In genomic region chr4:146371812-146372211, GRCh38 we compare ENCODE assay signal across 21 cellular contexts.
DNase-seq lines count a peak whose midpoint lies in the region; ATAC-seq and TF ChIP-seq lines count a peak whose summit lies in the region.
"Had no signal": no experiment of that assay in that cellular context is flagged by ENCODE, and none has a peak within 500 bp of the region (broad histone marks: within the 10 kb centered on the region; RNA-seq: fewer than 3 reads in every experiment).

No MANE protein-coding gene starts in this region.

- no TSS peak for BruUV-seq in A673 (replicated peaks; lab: Mats Ljungman, UMichigan)

- DNase-seq in A673 (ENCODE audit: low spot score): peak; percentile 71
- DNase-seq in HFFc6: peak; percentile 56
- DNase-seq in fibroblast of mammary gland (ENCODE audit: low read depth): peak; percentile 25
- DNase-seq in erythroblast (lab: John Stamatoyannopoulos, UW): no peak
- no peak for DNase-seq in NCI-H1694 treated with DMSO at 0.1 percent for 48 hours (lab: John Stamatoyannopoulos, UW)
- DNase-seq: DMS79, GOT3, HCEC 1CT, KG1, NCI-H1092 treated with DMSO at 0.1 percent for 48 hours, NCI-H1436 treated with DMSO at 0.1 percent for 48 hours, NCI-H2029, NCI-H524 treated with DMSO at 0.1 percent for 48 hours, NCI-H82, Peyer's patch, SJCRH30, SW 1271 had no signal

- peaks cover 58% of the 10 kb centered on the region for H3K4me1 ChIP-seq in A673 (ENCODE audit: insufficient read depth, low read length, poor library complexity, severe bottlenecking)
- H3K4me1 ChIP-seq: Peyer's patch, SJCRH30 had no signal

- peaks cover 40% of the 10 kb centered on the region for H3K4me1 Mint-ChIP-seq in HFFc6 (ENCODE audit: low read depth)
- H3K4me1 Mint-ChIP-seq: B cell had no signal

- H3K27ac Mint-ChIP-seq in HFFc6: peak overlapping the region; percentile 39
- H3K27ac Mint-ChIP-seq: B cell had no signal

- no peaks in the 10 kb centered on the region for H3K9me3 ChIP-seq in A673 (ENCODE audit: low read depth, low read length, poor library complexity, severe bottlenecking)
- H3K9me3 ChIP-seq: SJCRH30 had no signal

- no peaks in the 10 kb centered on the region for H3K36me3 ChIP-seq in A673 (ENCODE audit: insufficient read depth, low read length, poor library complexity, severe bottlenecking)
- H3K36me3 ChIP-seq: Peyer's patch, SJCRH30 had no signal

- H3K4me3 Mint-ChIP-seq in HFFc6: no peak overlapping the region
- H3K4me3 Mint-ChIP-seq: B cell had no signal

- no peak overlapping the region for H3K27ac ChIP-seq in A673 (ENCODE audit: low read depth, low read length, poor library complexity, severe bottlenecking)
- H3K27ac ChIP-seq: Peyer's patch, SJCRH30 had no signal

- H3K27me3 ChIP-seq in A673 (replicated peaks; ENCODE audit: insufficient read depth, low read depth, low read length, poor library complexity): no peaks in the 10 kb centered on the region
- H3K27me3 ChIP-seq: Peyer's patch, SJCRH30 had no signal

- H3K9me3 Mint-ChIP-seq in HFFc6: no peaks in the 10 kb centered on the region

- H3K36me3 Mint-ChIP-seq in HFFc6 (ENCODE audit: low read depth): no peaks in the 10 kb centered on the region; the same call in 1 of the 2 replicates

- POLR2A ChIA-PET in A673 (lab: Charles Lee; ENCODE audit: low non-redundant PET): no interaction called here

- TF ChIP-seq POLR2A in erythroblast (IDR thresholded peaks at IDR 0.05; ENCODE audit: low read length): no peak

- no peaks in the 10 kb centered on the region for H3K27me3 Mint-ChIP-seq in HFFc6 (ENCODE audit: insufficient read depth)
- H3K27me3 Mint-ChIP-seq: B cell had no signal

- ATAC-seq in SK-N-SH treated with all-trans-retinoic acid at 6 μM for 48 hours (peak; percentile 68), HG02870 (IDR thresholded peaks at IDR 0.05; ENCODE audit: unreplicated experiment) (no peak), HG02763 (IDR thresholded peaks at IDR 0.05; ENCODE audit: unreplicated experiment) (no peak)

- CTCF ChIA-PET in A673 (lab: Charles Lee): no interaction called here

- H3K4me3 ChIP-seq in A673 (ENCODE audit: low read depth, low read length, poor library complexity, severe bottlenecking) (no peak overlapping the region), fibroblast of mammary gland (ENCODE audit: control insufficient read depth, low read depth, low read length) (no peak overlapping the region)
- H3K4me3 ChIP-seq: Peyer's patch, SJCRH30 had no signal

- no peak for TF ChIP-seq CTCF in A673 (conservative IDR thresholded peaks at IDR 0.05; ENCODE audit: low read depth, low read length)
- TF ChIP-seq CTCF in HFFc6 (IDR thresholded peaks at IDR 0.05): no peak
- no peak for TF ChIP-seq CTCF in fibroblast of mammary gland (conservative IDR thresholded peaks at IDR 0.05; ENCODE audit: control insufficient read depth, insufficient read depth, low read depth, low read length)

- intact Hi-C loops in A673 (cut with micrococcal nuclease; ENCODE audit: unreplicated experiment): no loop called here

TF ChIP-seq in SK-N-SH treated with all-trans-retinoic acid at 6 μM for 48 hours, 23 proteins besides CTCF, POLR2A, EP300 and RAD21:
- TF ChIP-seq ARNTL (CRISPR knock-in tag; IDR thresholded peaks at IDR 0.05; ENCODE audit: borderline replicate concordance, low read depth): no peak
- peak; percentile 75 for TF ChIP-seq ISL1 (CRISPR knock-in tag; IDR thresholded peaks at IDR 0.05)

Comparison
In these comparisons a context has a peak if more than half of its experiments do, and no peak if none do; other contexts are left out.
1. DNase-seq: peak in A673 (single experiment), HFFc6 (single experiment) and fibroblast of mammary gland (single experiment); none in erythroblast (0 of 2) and NCI-H1694 treated with DMSO at 0.1 percent for 48 hours (single experiment).